Comparison of ENCODE assay signal across 20 cellular contexts in genomic region chr20:57479196-57479595, GRCh38. TPM values are rescaled to one million over a fixed set of nuclear protein-coding genes. Genes with fewer than 3 reads are reported as not detected.
DNase-seq lines count a peak whose midpoint lies in the region; ATAC-seq and TF ChIP-seq lines count a peak whose summit lies in the region.
"Had no signal": no experiment of that assay in that cellular context is flagged by ENCODE, and none has a peak within 500 bp of the region (broad histone marks: within the 10 kb centered on the region; RNA-seq: fewer than 3 reads in every experiment).

No MANE protein-coding gene starts in this region.

- H3K4me3 ChIP-seq in cardiac muscle cell = no peak overlapping the region
- no peak overlapping the region for H3K4me3 ChIP-seq in left ventricle myocardium inferior
- no peak overlapping the region for H3K4me3 ChIP-seq in RWPE2 (ENCODE audit: severe bottlenecking)
- H3K4me3 ChIP-seq: A549, SJSA1 had no signal

- H3K9me3 Mint-ChIP-seq in naive thymus-derived CD8-positive, alpha-beta T cell = no peaks in the 10 kb centered on the region

- H3K27ac ChIP-seq in cardiac muscle cell (peak overlapping the region; percentile 99), left ventricle myocardium inferior (replicated peaks) (no peak overlapping the region), RWPE2 (ENCODE audit: poor library complexity, severe bottlenecking) (no peak overlapping the region)
- H3K27ac ChIP-seq: A549, RWPE1, SJSA1 had no signal

- POLR2A ChIA-PET in naive thymus-derived CD8-positive, alpha-beta T cell (lab: Charles Lee) = interaction anchor here (0.6 to 4.8 kb wide), 2 partner anchors 45 to 81 kb away, joined by 3 to 19 read pairs; no protein-coding TSS in a partner anchor

- DNase-seq in cardiac muscle cell (ENCODE audit: low read depth in 1 of 2, low spot score in 1 of 2) (no peak), left ventricle myocardium inferior (no peak), RWPE2 (ENCODE audit: low spot score) (peak; percentile 64), mesenteric fat pad (ENCODE audit: low spot score) (peak; percentile 49), SW480 (ENCODE audit: low spot score) (no peak)
- DNase-seq in naive thymus-derived CD8-positive, alpha-beta T cell = no peak
- DNase-seq in activated naive CD4-positive, alpha-beta T cell treated with Interleukin-2 at 50 U/mL for 16 hours = no peak
- no peak for DNase-seq in activated effector memory CD4-positive, alpha-beta T cell treated with Interleukin-2 at 50 U/mL for 16 hours
- DNase-seq: COR-L47; DMS153; IMR-90; Kasumi-1; NCI-H187 treated with DMSO at 0.1 percent for 48 hours; NCI-H69; NK-92 treated with Interleukin-12 subunit alpha and Interleukin-12 subunit beta, amount 100 ng/mL, for 24 hours had no signal

- H3K27me3 Mint-ChIP-seq in naive thymus-derived CD8-positive, alpha-beta T cell = peaks cover 0 to 2% (median 0%) of the 10 kb centered on the region in 5 donors

- TF ChIP-seq CTCF in cardiac muscle cell (IDR thresholded peaks at IDR 0.05; ENCODE audit: low read depth, low read length) (no peak), left ventricle myocardium inferior (IDR thresholded peaks at IDR 0.05; ENCODE audit: borderline replicate concordance) (no peak), RWPE2 (IDR thresholded peaks at IDR 0.05; ENCODE audit: poor library complexity, severe bottlenecking) (no peak)

- H3K27ac Mint-ChIP-seq in naive thymus-derived CD8-positive, alpha-beta T cell = peak overlapping the region in 2 of 10 donors; percentile 0 to 61
- H3K27ac Mint-ChIP-seq: CD14-positive monocyte had no signal

- H3K27me3 ChIP-seq in cardiac muscle cell = no peaks in the 10 kb centered on the region
- peaks cover 20% of the 10 kb centered on the region for H3K27me3 ChIP-seq in left ventricle myocardium inferior (ENCODE audit: low read depth)
- H3K27me3 ChIP-seq in RWPE2 (ENCODE audit: insufficient read depth, poor library complexity, severe bottlenecking) = peaks cover 45% of the 10 kb centered on the region
- H3K27me3 ChIP-seq: SJSA1 had no signal

- H3K4me3 Mint-ChIP-seq in naive thymus-derived CD8-positive, alpha-beta T cell = peak overlapping the region in 1 of 10 donors; percentile 34

- H3K4me1 ChIP-seq in cardiac muscle cell (ENCODE audit: low read depth) (peaks cover 48% of the 10 kb centered on the region), left ventricle myocardium inferior (peaks cover 11% of the 10 kb centered on the region), RWPE2 (ENCODE audit: insufficient read depth, poor library complexity, severe bottlenecking) (no peaks in the 10 kb centered on the region)
- H3K4me1 ChIP-seq: A549 had no signal

- H3K4me1 Mint-ChIP-seq in naive thymus-derived CD8-positive, alpha-beta T cell = peaks cover 15 to 79% (median 44%) of the 10 kb centered on the region in 4 donors

- H3K36me3 Mint-ChIP-seq in naive thymus-derived CD8-positive, alpha-beta T cell = no peaks in the 10 kb centered on the region

- H3K36me3 ChIP-seq in cardiac muscle cell = no peaks in the 10 kb centered on the region
- no peaks in the 10 kb centered on the region for H3K36me3 ChIP-seq in left ventricle myocardium inferior
- H3K36me3 ChIP-seq in RWPE2 (ENCODE audit: low read depth) = no peaks in the 10 kb centered on the region
- H3K36me3 ChIP-seq: SJSA1 had no signal

- ATAC-seq in RWPE2 (ENCODE audit: low read depth) = no peak
- ATAC-seq in naive thymus-derived CD8-positive, alpha-beta T cell = no peak
- ATAC-seq: A549 had no signal

- intact Hi-C loops in left ventricle myocardium inferior (cut with micrococcal nuclease) = no loop called here

- H3K9me3 ChIP-seq in cardiac muscle cell (ENCODE audit: low read depth) (no peaks in the 10 kb centered on the region), left ventricle myocardium inferior (replicated peaks) (no peaks in the 10 kb centered on the region), RWPE2 (ENCODE audit: severe bottlenecking) (peaks cover 3% of the 10 kb centered on the region)
- H3K9me3 ChIP-seq: A549, SJSA1 had no signal

RNA-seq across cellular contexts. Expression of gene CTCFL, which starts 45.7 kb away (rescaled TPM):
- total RNA-seq in cardiac muscle cell (0.09 TPM in 1 of 2 replicates, not detected in the other), left ventricle myocardium inferior (not detected), mesenteric fat pad (0.16 TPM)
- 0.09 TPM in 1 of 2 replicates, not detected in the other for polyA plus RNA-seq in cardiac muscle cell
- not detected for total RNA-seq in naive thymus-derived CD8-positive, alpha-beta T cell
- polyA plus RNA-seq in naive thymus-derived CD8-positive, alpha-beta T cell = not detected
- total RNA-seq: HT1080, IMR-90, SJSA1 had no signal
- polyA plus RNA-seq: CD14-positive monocyte, IMR-90 had no signal

Comparison
In these comparisons a context has a peak if more than half of its experiments do, and no peak if none do; other contexts are left out.
1. DNase-seq: peak in RWPE2 (single experiment) and mesenteric fat pad (single experiment); none in cardiac muscle cell (0 of 2), left ventricle myocardium inferior (single experiment), SW480 (single experiment), naive thymus-derived CD8-positive, alpha-beta T cell (0 of 10), activated naive CD4-positive, alpha-beta T cell treated with Interleukin-2 at 50 U/mL for 16 hours (single experiment) and activated effector memory CD4-positive, alpha-beta T cell treated with Interleukin-2 at 50 U/mL for 16 hours (single experiment).